ENCODE assay signal across 2 cellular contexts in genomic region chr12:120141336-120141735, GRCh38.
TF ChIP-seq lines count a peak whose summit lies in the region.

No MANE protein-coding gene starts in this region.

TF ChIP-seq in IMR-90, 13 proteins besides CTCF, POLR2A, EP300 and RAD21:
- no peak for TF ChIP-seq RCOR1 (IDR thresholded peaks at IDR 0.05; ENCODE audit: insufficient replicate concordance, low read length)
- no peak for TF ChIP-seq BHLHE40 (IDR thresholded peaks at IDR 0.05; ENCODE audit: low read depth, low read length)
- no peak for TF ChIP-seq SMC3 (IDR thresholded peaks at IDR 0.05; ENCODE audit: low read depth, low read length)
- TF ChIP-seq MXI1 (IDR thresholded peaks at IDR 0.05; ENCODE audit: borderline replicate concordance, low read depth, low read length): no peak
- TF ChIP-seq CEBPB (IDR thresholded peaks at IDR 0.05; ENCODE audit: low read depth, low read length): no peak
- TF ChIP-seq USF2 (IDR thresholded peaks at IDR 0.05; ENCODE audit: low read depth, low read length): no peak
- no peak for TF ChIP-seq ELK1 (IDR thresholded peaks at IDR 0.05; ENCODE audit: borderline replicate concordance, low read depth, low read length)
- TF ChIP-seq MAFK (IDR thresholded peaks at IDR 0.05; ENCODE audit: low read depth, low read length): no peak
- no peak for TF ChIP-seq RFX5 (IDR thresholded peaks at IDR 0.05; ENCODE audit: low read depth, low read length)
- no peak for TF ChIP-seq MAZ (IDR thresholded peaks at IDR 0.05; ENCODE audit: borderline replicate concordance, low read depth, low read length)
- TF ChIP-seq CHD1 (IDR thresholded peaks at IDR 0.05; ENCODE audit: low read depth, low read length): no peak
- no peak for TF ChIP-seq FOS (IDR thresholded peaks at IDR 0.05; ENCODE audit: low read depth, low read length)
- no peak for TF ChIP-seq NFE2L2 (IDR thresholded peaks at IDR 0.05; ENCODE audit: low read depth, low read length)

TF ChIP-seq in HepG2, 621 proteins besides CTCF, POLR2A, EP300 and RAD21:
- TF ChIP-seq XRCC5 (optimal IDR thresholded peaks at IDR 0.05; ENCODE audit: low read length) (no peak), GMEB2 (CRISPR knock-in tag; IDR thresholded peaks at IDR 0.05; ENCODE audit: low read depth) (no peak), NR2F6 (IDR thresholded peaks at IDR 0.05) (no peak), NR2F6 (CRISPR knock-in tag; IDR thresholded peaks at IDR 0.05) (no peak), RORA (CRISPR knock-in tag; IDR thresholded peaks at IDR 0.05) (no peak), ZUFSP (CRISPR knock-in tag; IDR thresholded peaks at IDR 0.05; ENCODE audit: borderline replicate concordance) (no peak), ZNF609 (CRISPR knock-in tag; IDR thresholded peaks at IDR 0.05; ENCODE audit: borderline replicate concordance) (no peak), ZNF773 (CRISPR knock-in tag; IDR thresholded peaks at IDR 0.05; ENCODE audit: borderline replicate concordance) (no peak), RELA (CRISPR knock-in tag; IDR thresholded peaks at IDR 0.05) (no peak), ETV6 (CRISPR knock-in tag; conservative IDR thresholded peaks at IDR 0.05) (no peak), TRIM22 (IDR thresholded peaks at IDR 0.05) (no peak), POGZ (CRISPR knock-in tag; IDR thresholded peaks at IDR 0.05) (no peak), MYNN (CRISPR knock-in tag; IDR thresholded peaks at IDR 0.05; ENCODE audit: low read depth) (no peak), PHF20 (CRISPR knock-in tag; IDR thresholded peaks at IDR 0.05) (no peak), STAG1 (CRISPR knock-in tag; IDR thresholded peaks at IDR 0.05) (no peak), CC2D1A (CRISPR knock-in tag; IDR thresholded peaks at IDR 0.05) (no peak)
